ENCODE assay signal across 13 cellular contexts in genomic region chr13:66992183-66992582, GRCh38.
DNase-seq lines count a peak whose midpoint lies in the region; ATAC-seq and TF ChIP-seq lines count a peak whose summit lies in the region.
"Had no signal": no experiment of that assay in that cellular context is flagged by ENCODE, and none has a peak within 500 bp of the region (broad histone marks: within the 10 kb centered on the region; RNA-seq: fewer than 3 reads in every experiment).

No MANE protein-coding gene starts in this region.

- no peak for TF ChIP-seq POLR2A in stomach (IDR thresholded peaks at IDR 0.05)

- H3K27ac ChIP-seq in stomach: no peak overlapping the region
- H3K27ac ChIP-seq: left ventricle myocardium inferior had no signal

- H3K27me3 ChIP-seq in adipocyte (replicated peaks; ENCODE audit: control insufficient read depth, insufficient read depth, low read length) (no peaks in the 10 kb centered on the region), stomach (no peaks in the 10 kb centered on the region)

- no peak for TF ChIP-seq CTCF in fibroblast of villous mesenchyme (IDR thresholded peaks at IDR 0.05; ENCODE audit: insufficient read depth, low read depth, low read length)
- TF ChIP-seq CTCF in stomach (IDR thresholded peaks at IDR 0.05): no peak

- no peak overlapping the region for H3K9ac ChIP-seq in adipocyte (ENCODE audit: low read length)

- intact Hi-C loops in stomach (cut with DNase I; ENCODE audit: low total_unique reads): no loop called here

- no peak for ATAC-seq in GM21529 (IDR thresholded peaks at IDR 0.05; ENCODE audit: unreplicated experiment)

- H3K4me1 ChIP-seq in adipocyte (ENCODE audit: control insufficient read depth, insufficient read depth, low read length): peaks cover 14% of the 10 kb centered on the region
- H3K4me1 ChIP-seq in stomach: peaks cover 0 to 16% (median 8%) of the 10 kb centered on the region in 4 donors

- 62 to 78% (median 65%) methylated on average over 3 of the region's 3 CpGs for WGBS in stomach, 5 donors

- H3K4me3 ChIP-seq in adipocyte (ENCODE audit: low read length) (no peak overlapping the region), fibroblast of villous mesenchyme (ENCODE audit: low read depth, low read length) (no peak overlapping the region), stomach (no peak overlapping the region)
- H3K4me3 ChIP-seq: left ventricle myocardium inferior had no signal

- DNase-seq in NCI-H2171 treated with DMSO at 0.1 percent for 48 hours (lab: John Stamatoyannopoulos, UW): peak; percentile 30
- no peak for DNase-seq in NCI-H2171 (lab: John Stamatoyannopoulos, UW)
- DNase-seq in adipocyte (ENCODE audit: low read depth): peak; percentile 69
- peak; percentile 3 for DNase-seq in fibroblast of villous mesenchyme (ENCODE audit: low read depth)
- DNase-seq in smooth muscle cell of the brain vasculature (ENCODE audit: low read depth, low spot score): peak; percentile 43
- no peak for DNase-seq in stomach
- DNase-seq in NCI-H510A treated with DMSO at 0.1 percent for 48 hours (lab: John Stamatoyannopoulos, UW): no peak
- DNase-seq: activated naive CD4-positive, alpha-beta T cell treated with anti-CD3 and anti-CD28 coated beads, Interleukin-2, amount 10 ng/mL, durations not matched to agents 7 days and 5 days; DMS 273 treated with DMSO at 0.1 percent for 48 hours; H7; left ventricle myocardium inferior; NCI-H1694 treated with DMSO at 0.1 percent for 48 hours had no signal

- no peak for TF ChIP-seq EP300 in stomach (IDR thresholded peaks at IDR 0.05)

- H3K9me3 ChIP-seq in adipocyte (ENCODE audit: control insufficient read depth, low read length) (no peaks in the 10 kb centered on the region), stomach (no peaks in the 10 kb centered on the region)
- H3K9me3 ChIP-seq: left ventricle myocardium inferior had no signal

- no peaks in the 10 kb centered on the region for H3K36me3 ChIP-seq in adipocyte (ENCODE audit: control insufficient read depth, insufficient read depth, low read length, severe bottlenecking)
- no peaks in the 10 kb centered on the region for H3K36me3 ChIP-seq in stomach
- H3K36me3 ChIP-seq: left ventricle myocardium inferior had no signal

Comparison
In these comparisons a context has a peak if more than half of its experiments do, and no peak if none do; other contexts are left out.
1. DNase-seq: peak in NCI-H2171 treated with DMSO at 0.1 percent for 48 hours (single experiment), adipocyte (single experiment), fibroblast of villous mesenchyme (single experiment) and smooth muscle cell of the brain vasculature (single experiment); none in NCI-H2171 (single experiment), stomach (single experiment) and NCI-H510A treated with DMSO at 0.1 percent for 48 hours (single experiment).